In genomic region chr2:188181035-188181434, GRCh38 we compare ENCODE assay signal across 1 cellular context.
TF ChIP-seq lines count a peak whose summit lies in the region.

No MANE protein-coding gene starts in this region.

TF ChIP-seq in GM23338, 12 proteins besides CTCF, POLR2A, EP300 and RAD21 (continued from another document):
- TF ChIP-seq ZNF462 (CRISPR knock-in tag; IDR thresholded peaks at IDR 0.05) (no peak), POLR2AphosphoS5 (IDR thresholded peaks at IDR 0.05; ENCODE audit: low read depth) (no peak)
- TF ChIP-seq, protein P1, sequence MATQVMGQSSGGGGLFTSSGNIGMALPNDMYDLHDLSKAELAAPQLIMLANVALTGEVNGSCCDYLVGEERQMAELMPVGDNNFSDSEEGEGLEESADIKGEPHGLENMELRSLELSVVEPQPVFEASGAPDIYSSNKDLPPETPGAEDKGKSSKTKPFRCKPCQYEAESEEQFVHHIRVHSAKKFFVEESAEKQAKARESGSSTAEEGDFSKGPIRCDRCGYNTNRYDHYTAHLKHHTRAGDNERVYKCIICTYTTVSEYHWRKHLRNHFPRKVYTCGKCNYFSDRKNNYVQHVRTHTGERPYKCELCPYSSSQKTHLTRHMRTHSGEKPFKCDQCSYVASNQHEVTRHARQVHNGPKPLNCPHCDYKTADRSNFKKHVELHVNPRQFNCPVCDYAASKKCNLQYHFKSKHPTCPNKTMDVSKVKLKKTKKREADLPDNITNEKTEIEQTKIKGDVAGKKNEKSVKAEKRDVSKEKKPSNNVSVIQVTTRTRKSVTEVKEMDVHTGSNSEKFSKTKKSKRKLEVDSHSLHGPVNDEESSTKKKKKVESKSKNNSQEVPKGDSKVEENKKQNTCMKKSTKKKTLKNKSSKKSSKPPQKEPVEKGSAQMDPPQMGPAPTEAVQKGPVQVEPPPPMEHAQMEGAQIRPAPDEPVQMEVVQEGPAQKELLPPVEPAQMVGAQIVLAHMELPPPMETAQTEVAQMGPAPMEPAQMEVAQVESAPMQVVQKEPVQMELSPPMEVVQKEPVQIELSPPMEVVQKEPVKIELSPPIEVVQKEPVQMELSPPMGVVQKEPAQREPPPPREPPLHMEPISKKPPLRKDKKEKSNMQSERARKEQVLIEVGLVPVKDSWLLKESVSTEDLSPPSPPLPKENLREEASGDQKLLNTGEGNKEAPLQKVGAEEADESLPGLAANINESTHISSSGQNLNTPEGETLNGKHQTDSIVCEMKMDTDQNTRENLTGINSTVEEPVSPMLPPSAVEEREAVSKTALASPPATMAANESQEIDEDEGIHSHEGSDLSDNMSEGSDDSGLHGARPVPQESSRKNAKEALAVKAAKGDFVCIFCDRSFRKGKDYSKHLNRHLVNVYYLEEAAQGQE (IDR thresholded peaks at IDR 0.05; ENCODE audit: unreplicated experiment), result no peak
